Comparison of ENCODE assay signal across 15 cellular contexts in genomic region chr22:37310815-37311595, GRCh38. TPM values are rescaled to one million over a fixed set of nuclear protein-coding genes. Genes with fewer than 3 reads are reported as not detected.
A peak's percentile ranks its signal among the peaks of the same experiment; 100 is the strongest.
DNase-seq lines count a peak whose midpoint lies in the region; ATAC-seq and TF ChIP-seq lines count a peak whose summit lies in the region.
"Had no signal": no experiment of that assay in that cellular context is flagged by ENCODE, and none has a peak within 500 bp of the region (broad histone marks: within the 10 kb centered on the region; RNA-seq: fewer than 3 reads in every experiment).

No MANE protein-coding gene starts in this region.

- H3K4me3 ChIP-seq in esophagus muscularis mucosa: no peak overlapping the region
- H3K4me3 ChIP-seq: adrenal gland, esophagus squamous epithelium had no signal

- TF ChIP-seq EP300 in esophagus muscularis mucosa (IDR thresholded peaks at IDR 0.05): no peak

- no peaks in the 10 kb centered on the region for H3K36me3 ChIP-seq in esophagus muscularis mucosa
- H3K36me3 ChIP-seq: adrenal gland, esophagus squamous epithelium had no signal

- TF ChIP-seq POLR2A in esophagus muscularis mucosa (IDR thresholded peaks at IDR 0.05; ENCODE audit: low read depth): no peak

- no peak for DNase-seq in activated naive CD4-positive, alpha-beta T cell treated with anti-CD3 and anti-CD28 coated beads for 36 hours
- no peak for DNase-seq in activated naive CD4-positive, alpha-beta T cell treated with Interleukin-2 at 50 U/mL for 16 hours
- no peak for DNase-seq in activated CD8-positive, alpha-beta T cell treated with anti-CD3 and anti-CD28 coated beads for 36 hours
- DNase-seq in left lobe of liver (ENCODE audit: low spot score) (no peak), esophagus muscularis mucosa (ENCODE audit: extremely low spot score) (no peak), chondrocyte (ENCODE audit: low spot score) (no peak)
- DNase-seq in stimulated activated effector memory CD8-positive, alpha-beta T cell treated with anti-CD3 and anti-CD28 coated beads, Interleukin-12 subunit alpha, Interleukin-12 subunit beta, amount 100 ng/mL, for 72 hours (ENCODE audit: low spot score in 2 of 2): no peak
- no peak for DNase-seq in stimulated activated naive CD4-positive, alpha-beta T cell treated with Interleukin-2 at 50 U/mL for 16 hours (lab: John Stamatoyannopoulos, UW)
- DNase-seq: esophagus squamous epithelium, KG1, mesendoderm, NCI-H1694 treated with DMSO at 0.1 percent for 48 hours, NCI-H774, posterior cingulate gyrus had no signal

- H3K27ac Mint-ChIP-seq in activated naive CD4-positive, alpha-beta T cell treated with anti-CD3 and anti-CD28 coated beads for 36 hours: peak overlapping the region; percentile 50
- peak overlapping the region; percentile 38 for H3K27ac Mint-ChIP-seq in activated CD8-positive, alpha-beta T cell treated with anti-CD3 and anti-CD28 coated beads for 36 hours
- H3K27ac Mint-ChIP-seq in stimulated activated effector memory CD8-positive, alpha-beta T cell treated with anti-CD3 and anti-CD28 coated beads, Interleukin-12 subunit alpha, Interleukin-12 subunit beta, amount 100 ng/mL, for 72 hours: peak overlapping the region; percentile 88
- no peak overlapping the region for H3K27ac Mint-ChIP-seq in chondrocyte (ENCODE audit: unreplicated experiment)

- CTCF ChIA-PET in activated naive CD4-positive, alpha-beta T cell treated with anti-CD3 and anti-CD28 coated beads for 36 hours (lab: Charles Lee): interaction anchor here (0.6 to 1.7 kb wide), 5 partner anchors 43 to 458 kb away, joined by 3 to 7 read pairs (median 4); no protein-coding TSS in a partner anchor
- CTCF ChIA-PET in activated CD8-positive, alpha-beta T cell treated with anti-CD3 and anti-CD28 coated beads for 36 hours (lab: Charles Lee): interaction anchor here (0.9 to 1.9 kb wide), 9 partner anchors 11 to 454 kb away, joined by 3 to 11 read pairs (median 3); no protein-coding TSS in a partner anchor

- 84% methylated on average over 17 of the region's 25 CpGs for WGBS in esophagus muscularis mucosa

- H3K36me3 Mint-ChIP-seq in activated naive CD4-positive, alpha-beta T cell treated with anti-CD3 and anti-CD28 coated beads for 36 hours (ENCODE audit: low read depth): peaks cover 3% of the 10 kb centered on the region
- H3K36me3 Mint-ChIP-seq in activated CD8-positive, alpha-beta T cell treated with anti-CD3 and anti-CD28 coated beads for 36 hours (ENCODE audit: low read depth): peaks cover 31% of the 10 kb centered on the region
- H3K36me3 Mint-ChIP-seq in stimulated activated effector memory CD8-positive, alpha-beta T cell treated with anti-CD3 and anti-CD28 coated beads, Interleukin-12 subunit alpha, Interleukin-12 subunit beta, amount 100 ng/mL, for 72 hours: peaks cover 99% of the 10 kb centered on the region
- no peaks in the 10 kb centered on the region for H3K36me3 Mint-ChIP-seq in chondrocyte (ENCODE audit: low read depth)

- no peaks in the 10 kb centered on the region for H3K9me3 ChIP-seq in esophagus muscularis mucosa
- H3K9me3 ChIP-seq: adrenal gland, esophagus squamous epithelium had no signal

- no peaks in the 10 kb centered on the region for H3K9me3 Mint-ChIP-seq in activated naive CD4-positive, alpha-beta T cell treated with anti-CD3 and anti-CD28 coated beads for 36 hours
- peaks cover 3% of the 10 kb centered on the region for H3K9me3 Mint-ChIP-seq in activated CD8-positive, alpha-beta T cell treated with anti-CD3 and anti-CD28 coated beads for 36 hours
- no peaks in the 10 kb centered on the region for H3K9me3 Mint-ChIP-seq in stimulated activated effector memory CD8-positive, alpha-beta T cell treated with anti-CD3 and anti-CD28 coated beads, Interleukin-12 subunit alpha, Interleukin-12 subunit beta, amount 100 ng/mL, for 72 hours
- H3K9me3 Mint-ChIP-seq in chondrocyte (ENCODE audit: low read depth): no peaks in the 10 kb centered on the region

- H3K4me1 ChIP-seq in esophagus muscularis mucosa: peaks cover 19 to 50% (median 37%) of the 10 kb centered on the region in 4 donors

- ATAC-seq in activated CD8-positive, alpha-beta T cell treated with anti-CD3 and anti-CD28 coated beads for 36 hours: no peak
- peak; percentile 9 for ATAC-seq in left lobe of liver
- ATAC-seq in stimulated activated effector memory CD8-positive, alpha-beta T cell treated with anti-CD3 and anti-CD28 coated beads, Interleukin-12 subunit alpha, Interleukin-12 subunit beta, amount 100 ng/mL, for 72 hours: no peak

- intact Hi-C loops in activated naive CD4-positive, alpha-beta T cell treated with anti-CD3 and anti-CD28 coated beads for 36 hours (cut with micrococcal nuclease): no loop called here
- intact Hi-C loops in activated CD8-positive, alpha-beta T cell treated with anti-CD3 and anti-CD28 coated beads for 36 hours (cut with micrococcal nuclease): loop anchor here (10.0 kb wide), 1 partner anchor 254 kb away; the partner anchor contains the start of gene CDC42EP1
- intact Hi-C loops in esophagus muscularis mucosa (cut with DNase I): loop anchor here (10.0 kb wide), 2 partner anchors 144 to 254 kb away; partner anchors contain the start of gene CDC42EP1

- H3K27me3 Mint-ChIP-seq in activated naive CD4-positive, alpha-beta T cell treated with anti-CD3 and anti-CD28 coated beads for 36 hours (ENCODE audit: low read depth): no peaks in the 10 kb centered on the region
- H3K27me3 Mint-ChIP-seq in activated CD8-positive, alpha-beta T cell treated with anti-CD3 and anti-CD28 coated beads for 36 hours: no peaks in the 10 kb centered on the region
- H3K27me3 Mint-ChIP-seq in chondrocyte (ENCODE audit: low read depth): no peaks in the 10 kb centered on the region

- peaks cover 63% of the 10 kb centered on the region for H3K4me1 Mint-ChIP-seq in activated naive CD4-positive, alpha-beta T cell treated with anti-CD3 and anti-CD28 coated beads for 36 hours (ENCODE audit: low read depth)
- peaks cover 87% of the 10 kb centered on the region for H3K4me1 Mint-ChIP-seq in activated CD8-positive, alpha-beta T cell treated with anti-CD3 and anti-CD28 coated beads for 36 hours (ENCODE audit: low read depth)
- H3K4me1 Mint-ChIP-seq in stimulated activated effector memory CD8-positive, alpha-beta T cell treated with anti-CD3 and anti-CD28 coated beads, Interleukin-12 subunit alpha, Interleukin-12 subunit beta, amount 100 ng/mL, for 72 hours: peaks cover 94% of the 10 kb centered on the region
- H3K4me1 Mint-ChIP-seq in chondrocyte (ENCODE audit: low read depth): peaks cover 52% of the 10 kb centered on the region

- no peak overlapping the region for H3K4me3 Mint-ChIP-seq in activated naive CD4-positive, alpha-beta T cell treated with anti-CD3 and anti-CD28 coated beads for 36 hours
- H3K4me3 Mint-ChIP-seq in activated CD8-positive, alpha-beta T cell treated with anti-CD3 and anti-CD28 coated beads for 36 hours: no peak overlapping the region
- peak overlapping the region; percentile 38 for H3K4me3 Mint-ChIP-seq in stimulated activated effector memory CD8-positive, alpha-beta T cell treated with anti-CD3 and anti-CD28 coated beads, Interleukin-12 subunit alpha, Interleukin-12 subunit beta, amount 100 ng/mL, for 72 hours
- H3K4me3 Mint-ChIP-seq in chondrocyte (ENCODE audit: unreplicated experiment): no peak overlapping the region

- peaks cover 0 to 58% (median 0%) of the 10 kb centered on the region in 4 donors for H3K27me3 ChIP-seq in esophagus muscularis mucosa
- H3K27me3 ChIP-seq: adrenal gland had no signal

- POLR2A ChIA-PET in activated CD8-positive, alpha-beta T cell treated with anti-CD3 and anti-CD28 coated beads for 36 hours (lab: Charles Lee): interaction anchor here (0.6 to 1.2 kb wide), 2 partner anchors 19 to 175 kb away, joined by 3 read pairs; partner anchors contain the start of gene MFNG

- TF ChIP-seq CTCF in activated CD8-positive, alpha-beta T cell treated with anti-CD3 and anti-CD28 coated beads for 36 hours (IDR thresholded peaks at IDR 0.05): no peak
- TF ChIP-seq CTCF in esophagus muscularis mucosa (IDR thresholded peaks at IDR 0.05) (no peak), chondrocyte (IDR thresholded peaks at IDR 0.05) (no peak)

- no peak overlapping the region for H3K27ac ChIP-seq in esophagus muscularis mucosa (replicated peaks in 1 of 4)

RNA-seq across cellular contexts. Expression of gene CYTH4, which starts 28.7 kb away (rescaled TPM):
- 10 to 100 TPM; 30.5 to 34.0 TPM for total RNA-seq in activated naive CD4-positive, alpha-beta T cell treated with anti-CD3 and anti-CD28 coated beads for 36 hours
- 10 to 100 TPM; 33.2 to 33.4 TPM for total RNA-seq in activated CD8-positive, alpha-beta T cell treated with anti-CD3 and anti-CD28 coated beads for 36 hours
- total RNA-seq in left lobe of liver (5.2 TPM), esophagus muscularis mucosa (10 to 100 TPM in 2 of 4 donors, 1 to 10 TPM in 2; 5.1 to 27.3 (median 9.4) TPM), chondrocyte (not detected in 3 replicates)
